Comparison of ENCODE assay signal across 35 cellular contexts in the genomic region with DNA sequence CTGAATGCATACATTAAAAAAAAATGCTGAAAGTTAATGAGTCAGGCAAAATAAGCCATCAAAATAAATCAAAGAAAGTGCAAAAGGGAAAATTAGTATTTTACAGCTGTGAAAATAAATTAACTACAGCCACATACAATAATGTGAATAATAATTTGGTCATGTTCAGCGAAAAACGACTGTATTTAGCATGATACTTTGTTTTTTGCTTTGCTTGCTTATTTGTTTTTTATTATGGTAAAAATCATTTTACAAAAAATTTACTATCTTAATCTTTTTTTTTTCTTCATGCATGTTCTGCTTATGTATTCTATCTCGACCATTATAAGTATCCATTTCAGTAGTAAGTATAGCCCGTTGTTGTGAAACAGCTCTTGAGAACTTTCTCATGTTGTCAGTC.
"Had no signal": no experiment of that assay in that cellular context is flagged by ENCODE, and none has a peak within 500 bp of the region (broad histone marks: within the 10 kb centered on the region; RNA-seq: fewer than 3 reads in every experiment).

No MANE protein-coding gene starts in this region.

- DNase-seq: activated B cell treated with CpG ODN at 0.5 μM for 24 hours; activated CD4-positive, alpha-beta memory T cell treated with anti-CD3 and anti-CD28 coated beads for 36 hours; activated CD4-positive, alpha-beta T cell treated with anti-CD3 and anti-CD28 coated beads for 4 hours; activated CD4-positive, alpha-beta T cell treated with anti-CD3 and anti-CD28 coated beads, Interleukin-2, amount 10 ng/mL, durations not matched to agents 24 days and 14 days; activated CD4-positive, alpha-beta T cell treated with anti-CD3 and anti-CD28 coated beads, Interleukin-2, amount 50 U/mL, for 1 hour; activated CD4-positive, alpha-beta T cell treated with anti-CD3 and anti-CD28 coated beads, Interleukin-2, amount 50 U/mL, for 4 hours; activated CD4-positive, CD25-positive, alpha-beta regulatory T cell treated with anti-CD3 and anti-CD28 coated beads, Interleukin-2, amount 50 U/mL, for 72 hours; activated CD8-positive, alpha-beta memory T cell treated with anti-CD3 and anti-CD28 coated beads, Interleukin-2, amount 50 U/mL, for 4 hours; activated CD8-positive, alpha-beta T cell treated with anti-CD3 and anti-CD28 coated beads for 36 hours; activated effector memory CD4-positive, alpha-beta T cell treated with anti-CD3 and anti-CD28 coated beads, Interleukin-2, amount 50 U/mL, for 16 hours; activated gamma-delta T cell treated with Interleukin-2 at 50 U/mL for 16 hours; activated naive CD4-positive, alpha-beta T cell; activated naive CD4-positive, alpha-beta T cell treated with anti-CD3 and anti-CD28 coated beads for 36 hours; activated naive CD4-positive, alpha-beta T cell treated with anti-CD3 and anti-CD28 coated beads, Interleukin-2, amount 50 U/mL, for 16 hours; activated naive CD8-positive, alpha-beta T cell treated with anti-CD3 and anti-CD28 coated beads for 36 hours; activated T-cell treated with anti-CD3 and anti-CD28 coated beads for 4 hours; activated T-cell treated with anti-CD3 and anti-CD28 coated beads, Interleukin-2, amount 50 U/mL, for 1 hour; activated T-cell treated with anti-CD3 and anti-CD28 coated beads, Interleukin-2, amount 50 U/mL, for 4 hours; activated T-cell treated with anti-CD3 and anti-CD28 coated beads, Interleukin-2, amount 50 U/mL, for 72 hours; adrenal gland; amniotic stem cell; aorta; body of pancreas; brain microvascular endothelial cell; central memory CD4-positive, alpha-beta T cell; T-helper 2 cell; T-helper 9 cell had no signal

- H3K27ac Mint-ChIP-seq: activated B cell treated with CpG ODN at 0.5 μM for 24 hours; activated CD4-positive, alpha-beta memory T cell treated with anti-CD3 and anti-CD28 coated beads for 36 hours; activated CD4-positive, alpha-beta T cell treated with anti-CD3 and anti-CD28 coated beads, Interleukin-2, amount 10 ng/mL, durations not matched to agents 24 days and 14 days; activated CD8-positive, alpha-beta T cell treated with anti-CD3 and anti-CD28 coated beads for 36 hours; activated naive CD4-positive, alpha-beta T cell treated with anti-CD3 and anti-CD28 coated beads for 36 hours; activated naive CD4-positive, alpha-beta T cell treated with anti-CD3 and anti-CD28 coated beads, Interleukin-2, amount 50 U/mL, for 72 hours; activated naive CD8-positive, alpha-beta T cell treated with anti-CD3 and anti-CD28 coated beads for 36 hours; activated T-cell treated with anti-CD3 and anti-CD28 coated beads, Interleukin-2, amount 50 U/mL, for 72 hours; activated T-helper 1 cell treated with anti-CD3 and anti-CD28 coated beads, Interleukin-12 subunit alpha, Interleukin-12 subunit beta, Interleukin-2, Interleukin-4 antibody, amounts not matched to agents 30 ng/mL and 10 ng/mL and 1 ng/mL, durations not matched to agents 14 hours and 24 hours and 36 hours; activated T-helper 17 cell treated with anti-CD3 and anti-CD28 coated beads, Interleukin-2, amount 50 U/mL, for 72 hours; T-helper 2 cell treated with Interferon-gamma antibody and Interleukin-4, amounts not matched to agents 5 μg/mL and 100 μg/mL, for 36 hours had no signal

- H3K4me3 Mint-ChIP-seq: activated B cell treated with CpG ODN at 0.5 μM for 24 hours; activated CD4-positive, alpha-beta memory T cell treated with anti-CD3 and anti-CD28 coated beads for 36 hours; activated CD4-positive, alpha-beta T cell treated with anti-CD3 and anti-CD28 coated beads, Interleukin-2, amount 10 ng/mL, durations not matched to agents 24 days and 14 days; activated CD8-positive, alpha-beta T cell treated with anti-CD3 and anti-CD28 coated beads for 36 hours; activated naive CD4-positive, alpha-beta T cell treated with anti-CD3 and anti-CD28 coated beads for 36 hours; activated naive CD8-positive, alpha-beta T cell treated with anti-CD3 and anti-CD28 coated beads for 36 hours; activated T-cell treated with anti-CD3 and anti-CD28 coated beads, Interleukin-2, amount 50 U/mL, for 4 hours; activated T-cell treated with anti-CD3 and anti-CD28 coated beads, Interleukin-2, amount 50 U/mL, for 72 hours; activated T-helper 1 cell treated with anti-CD3 and anti-CD28 coated beads, Interleukin-12 subunit alpha, Interleukin-12 subunit beta, Interleukin-2, Interleukin-4 antibody, amounts not matched to agents 30 ng/mL and 10 ng/mL and 1 ng/mL, durations not matched to agents 14 hours and 24 hours and 36 hours; activated T-helper 17 cell treated with anti-CD3 and anti-CD28 coated beads, Interleukin-2, amount 50 U/mL, for 72 hours; T-helper 2 cell treated with Interferon-gamma antibody and Interleukin-4, amounts not matched to agents 5 μg/mL and 100 μg/mL, for 36 hours had no signal

- H3K27me3 Mint-ChIP-seq: activated CD4-positive, alpha-beta memory T cell treated with anti-CD3 and anti-CD28 coated beads for 36 hours; activated CD8-positive, alpha-beta T cell treated with anti-CD3 and anti-CD28 coated beads for 36 hours; activated naive CD8-positive, alpha-beta T cell treated with anti-CD3 and anti-CD28 coated beads for 36 hours; activated T-helper 17 cell treated with anti-CD3 and anti-CD28 coated beads, Interleukin-2, amount 50 U/mL, for 72 hours had no signal

- H3K36me3 Mint-ChIP-seq: activated CD4-positive, alpha-beta memory T cell treated with anti-CD3 and anti-CD28 coated beads for 36 hours; activated naive CD4-positive, alpha-beta T cell treated with anti-CD3 and anti-CD28 coated beads, Interleukin-2, amount 50 U/mL, for 72 hours had no signal

- H3K27ac ChIP-seq: adrenal gland, body of pancreas, brain microvascular endothelial cell, breast epithelium, VCaP had no signal

- H3K4me1 Mint-ChIP-seq: activated B cell treated with CpG ODN at 0.5 μM for 24 hours; activated CD4-positive, alpha-beta T cell treated with anti-CD3 and anti-CD28 coated beads, Interleukin-2, amount 10 ng/mL, durations not matched to agents 24 days and 14 days; activated naive CD8-positive, alpha-beta T cell treated with anti-CD3 and anti-CD28 coated beads for 36 hours; activated T-helper 17 cell treated with anti-CD3 and anti-CD28 coated beads, Interleukin-2, amount 50 U/mL, for 72 hours had no signal

- ATAC-seq: activated CD8-positive, alpha-beta T cell treated with anti-CD3 and anti-CD28 coated beads for 36 hours; activated naive CD4-positive, alpha-beta T cell treated with anti-CD3 and anti-CD28 coated beads, Interleukin-2, amount 50 U/mL, for 72 hours; activated T-cell treated with anti-CD3 and anti-CD28 coated beads, Interleukin-2, amount 50 U/mL, for 4 hours; activated T-cell treated with anti-CD3 and anti-CD28 coated beads, Interleukin-2, amount 50 U/mL, for 72 hours; activated T-helper 17 cell treated with anti-CD3 and anti-CD28 coated beads, Interleukin-2, amount 50 U/mL, for 72 hours; body of pancreas had no signal

- H3K9me3 Mint-ChIP-seq: activated CD4-positive, alpha-beta T cell treated with anti-CD3 and anti-CD28 coated beads, Interleukin-2, amount 10 ng/mL, durations not matched to agents 24 days and 14 days; activated CD8-positive, alpha-beta T cell treated with anti-CD3 and anti-CD28 coated beads for 36 hours; activated naive CD4-positive, alpha-beta T cell treated with anti-CD3 and anti-CD28 coated beads for 36 hours; activated naive CD4-positive, alpha-beta T cell treated with anti-CD3 and anti-CD28 coated beads, Interleukin-2, amount 50 U/mL, for 72 hours; activated T-cell treated with anti-CD3 and anti-CD28 coated beads, Interleukin-2, amount 50 U/mL, for 4 hours; activated T-cell treated with anti-CD3 and anti-CD28 coated beads, Interleukin-2, amount 50 U/mL, for 72 hours; activated T-helper 1 cell treated with anti-CD3 and anti-CD28 coated beads, Interleukin-12 subunit alpha, Interleukin-12 subunit beta, Interleukin-2, Interleukin-4 antibody, amounts not matched to agents 30 ng/mL and 10 ng/mL and 1 ng/mL, durations not matched to agents 14 hours and 24 hours and 36 hours; activated T-helper 17 cell treated with anti-CD3 and anti-CD28 coated beads, Interleukin-2, amount 50 U/mL, for 72 hours; T-helper 2 cell treated with Interferon-gamma antibody and Interleukin-4, amounts not matched to agents 5 μg/mL and 100 μg/mL, for 36 hours had no signal

- H3K4me1 ChIP-seq: adrenal gland, body of pancreas, breast epithelium had no signal

- FAIRE-seq: astrocyte, TTC549 had no signal

- H3K27me3 ChIP-seq: adrenal gland, body of pancreas, brain microvascular endothelial cell, breast epithelium had no signal

- H3K9me3 ChIP-seq: adrenal gland, body of pancreas had no signal

- H3K4me3 ChIP-seq: adrenal gland, body of pancreas, breast epithelium had no signal

- H3K36me3 ChIP-seq: adrenal gland, brain microvascular endothelial cell, breast epithelium had no signal
